In genomic region chr15:57251941-57252340, GRCh38 we compare ENCODE assay signal across 14 cellular contexts.
DNase-seq lines count a peak whose midpoint lies in the region; ATAC-seq lines count a peak whose summit lies in the region.
"Had no signal": no experiment of that assay in that cellular context is flagged by ENCODE, and none has a peak within 500 bp of the region (broad histone marks: within the 10 kb centered on the region; RNA-seq: fewer than 3 reads in every experiment).

No MANE protein-coding gene starts in this region.

- no peaks in the 10 kb centered on the region for H3K27me3 ChIP-seq in adipocyte (replicated peaks; ENCODE audit: control insufficient read depth, insufficient read depth, low read length)
- no peaks in the 10 kb centered on the region for H3K27me3 ChIP-seq in skeletal muscle satellite cell (ENCODE audit: control insufficient read depth, insufficient read depth, low read length)
- H3K27me3 ChIP-seq: ascending aorta had no signal

- peaks cover 14% of the 10 kb centered on the region for H3K36me3 ChIP-seq in adipocyte (ENCODE audit: control insufficient read depth, insufficient read depth, low read length, severe bottlenecking)
- H3K36me3 ChIP-seq in skeletal muscle satellite cell (ENCODE audit: insufficient read depth, low read length) = peaks cover 25% of the 10 kb centered on the region

- H3K9me3 ChIP-seq in adipocyte (ENCODE audit: control insufficient read depth, low read length) (peaks cover 4% of the 10 kb centered on the region), skeletal muscle satellite cell (replicated peaks; ENCODE audit: low read length) (no peaks in the 10 kb centered on the region)
- H3K9me3 ChIP-seq: ascending aorta had no signal

- H3K4me1 ChIP-seq in adipocyte (ENCODE audit: control insufficient read depth, insufficient read depth, low read length) (peaks cover 21% of the 10 kb centered on the region), skeletal muscle satellite cell (ENCODE audit: control insufficient read depth, insufficient read depth, low read length) (peaks cover 33% of the 10 kb centered on the region)

- no peak overlapping the region for H3K9ac ChIP-seq in adipocyte (ENCODE audit: low read length)
- peak overlapping the region; percentile 53 for H3K9ac ChIP-seq in skeletal muscle satellite cell (ENCODE audit: low read depth, low read length)

- peak overlapping the region; percentile 59 for H3K4me2 ChIP-seq in skeletal muscle satellite cell (ENCODE audit: low read length)

- H3K4me3 ChIP-seq in adipocyte (ENCODE audit: low read length) (peak overlapping the region; percentile 40), skeletal muscle satellite cell (ENCODE audit: low read length) (no peak overlapping the region)
- H3K4me3 ChIP-seq: ascending aorta had no signal

- peak; percentile 54 for DNase-seq in GM04503 (ENCODE audit: low read depth)
- DNase-seq in adipocyte (ENCODE audit: low read depth) = peak; percentile 72
- peak; percentile 44 for DNase-seq in fibroblast of peridontal ligament (ENCODE audit: extremely low read depth)
- DNase-seq in activated CD4-positive, alpha-beta T cell treated with anti-CD3 and anti-CD28 coated beads, Interleukin-2, amount 50 U/mL, for 48 hours = no peak
- no peak for DNase-seq in activated T-cell treated with anti-CD3 and anti-CD28 coated beads, Interleukin-2, amount 50 U/mL, for 1 hour
- DNase-seq: activated CD4-positive, alpha-beta memory T cell treated with anti-CD3 and anti-CD28 coated beads, Interleukin-2, amount 10 ng/mL, durations not matched to agents 7 days and 5 days; effector CD4-positive, alpha-beta T cell; left colon; NCI-H1436; Right ventricle myocardium superior; stimulated activated CD4-positive, alpha-beta T cell treated with anti-CD3 and anti-CD28 coated beads, Interleukin-2, amount 100 ng/mL, for 24 hours had no signal

- ATAC-seq in GM19351 (IDR thresholded peaks at IDR 0.05; ENCODE audit: unreplicated experiment) = no peak
- ATAC-seq: left colon had no signal

Comparison
In these comparisons a context has a peak if more than half of its experiments do, and no peak if none do; other contexts are left out.
1. DNase-seq: peak in GM04503 (single experiment), adipocyte (single experiment) and fibroblast of peridontal ligament (single experiment); none in activated CD4-positive, alpha-beta T cell treated with anti-CD3 and anti-CD28 coated beads, Interleukin-2, amount 50 U/mL, for 48 hours (0 of 2) and activated T-cell treated with anti-CD3 and anti-CD28 coated beads, Interleukin-2, amount 50 U/mL, for 1 hour (single experiment).